In the genomic region with DNA sequence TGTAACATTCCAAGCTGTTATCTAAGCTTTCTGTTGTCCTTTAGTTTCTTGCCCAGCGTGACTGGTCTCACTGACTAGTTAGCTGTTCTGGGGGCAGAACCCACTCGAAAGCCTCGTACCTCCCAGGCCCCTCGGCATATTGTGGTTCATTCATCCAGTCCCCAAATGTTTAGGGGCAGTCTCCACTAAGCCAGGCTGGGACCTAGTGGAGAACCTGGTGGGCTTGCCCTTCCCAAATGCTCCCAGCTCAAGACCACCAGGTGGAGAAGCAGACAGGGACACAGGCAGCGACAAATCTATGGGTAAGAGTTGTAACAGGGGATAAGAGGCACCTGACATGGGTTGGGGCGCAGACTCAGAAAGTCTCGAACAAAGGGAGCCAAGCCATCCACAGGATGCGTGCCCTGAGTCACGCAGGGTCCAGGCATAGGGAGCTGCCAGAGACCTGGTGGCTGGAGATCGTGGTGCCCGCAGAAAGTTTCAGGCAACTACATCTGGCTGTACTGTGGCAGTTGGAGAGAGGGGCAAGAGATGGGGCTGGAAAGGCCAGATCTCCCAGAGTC, we compare ENCODE assay signal across 8 cellular contexts. TPM values are rescaled to one million over a fixed set of nuclear protein-coding genes. Genes with fewer than 3 reads are reported as not detected.
DNase-seq lines count a peak whose midpoint lies in the region; ATAC-seq and TF ChIP-seq lines count a peak whose summit lies in the region.

No MANE protein-coding gene starts in this region.

- no peaks in the 10 kb centered on the region for H3K27me3 ChIP-seq in GM23248 (replicated peaks; ENCODE audit: insufficient read depth)
- H3K27me3 ChIP-seq in skeletal muscle satellite cell (ENCODE audit: control insufficient read depth, insufficient read depth, low read length), result no peaks in the 10 kb centered on the region

- H3K4me2 ChIP-seq in GM23248 (ENCODE audit: unreplicated experiment), result peak overlapping the region; percentile 84
- peak overlapping the region; percentile 100 for H3K4me2 ChIP-seq in skeletal muscle satellite cell (ENCODE audit: low read length)

- H3K36me3 ChIP-seq in GM23248 (ENCODE audit: low read depth) (no peaks in the 10 kb centered on the region), skeletal muscle satellite cell (ENCODE audit: insufficient read depth, low read length) (no peaks in the 10 kb centered on the region)

- H3K27ac ChIP-seq in GM23248, result peak overlapping the region; percentile 92

- peaks cover 35% of the 10 kb centered on the region for H3K79me2 ChIP-seq in GM23248 (ENCODE audit: insufficient read depth)

- peaks cover 13% of the 10 kb centered on the region for H3F3A ChIP-seq in GM23248 (ENCODE audit: insufficient read depth)

- no peak for ATAC-seq in HG03342 (IDR thresholded peaks at IDR 0.05; ENCODE audit: unreplicated experiment)

- TF ChIP-seq CTCF in WI38 (IDR thresholded peaks at IDR 0.05; ENCODE audit: low read depth, low read length), result no peak
- no peak for TF ChIP-seq CTCF in fibroblast of villous mesenchyme (IDR thresholded peaks at IDR 0.05; ENCODE audit: insufficient read depth, low read depth, low read length)
- no peak for TF ChIP-seq CTCF in GM10248 (IDR thresholded peaks at IDR 0.05; ENCODE audit: control extremely low read depth, extremely low read depth, low read depth, missing control alignments)

- no peaks in the 10 kb centered on the region for H4K20me1 ChIP-seq in GM23248 (ENCODE audit: insufficient read depth)

- CTCF ChIA-PET in GM10248 (lab: Yijun Ruan, JAX), result interaction anchor here (0.8 to 3.9 kb wide), 6 partner anchors 27 to 392 kb away, joined by 3 to 34 read pairs (median 4); no protein-coding TSS in a partner anchor

- H3K9me3 ChIP-seq in GM23248 (ENCODE audit: low read depth) (no peaks in the 10 kb centered on the region), skeletal muscle satellite cell (replicated peaks; ENCODE audit: low read length) (no peaks in the 10 kb centered on the region)

- H3K4me1 ChIP-seq in GM23248 (ENCODE audit: insufficient read depth) (peaks cover 26% of the 10 kb centered on the region), skeletal muscle satellite cell (ENCODE audit: control insufficient read depth, insufficient read depth, low read length) (peaks cover 39% of the 10 kb centered on the region)

- peak overlapping the region; percentile 97 for H2AFZ ChIP-seq in GM23248

- peak overlapping the region; percentile 80 for H3K4me3 ChIP-seq in GM23248
- peak overlapping the region; percentile 61 for H3K4me3 ChIP-seq in WI38 (ENCODE audit: low read depth, low read length)
- H3K4me3 ChIP-seq in fibroblast of villous mesenchyme (ENCODE audit: low read depth, low read length), result peak overlapping the region; percentile 55
- H3K4me3 ChIP-seq in skeletal muscle satellite cell (ENCODE audit: low read length), result peak overlapping the region; percentile 89

- POLR2A ChIA-PET in GM10248 (lab: Yijun Ruan, JAX), result interaction anchor here (0.9 to 3.2 kb wide), 4 partner anchors 9 to 14 kb away, joined by 3 to 14 read pairs (median 4); no protein-coding TSS in a partner anchor

- H3K9ac ChIP-seq in GM23248 (peak overlapping the region; percentile 90), skeletal muscle satellite cell (ENCODE audit: low read depth, low read length) (peak overlapping the region; percentile 83)

- in situ Hi-C loops in GM23248 (cut with MboI), result no loop called here

- WGBS in GM23248 (ENCODE audit: low coverage in 1 of 2, low lambda C conversion rate in 2 of 2, missing lambda C conversion rate in 2 of 2), 2 experiments, result 58% methylated on average over 11 of the region's 11 CpGs

- no peak for DNase-seq in GM23248
- DNase-seq in fibroblast of villous mesenchyme (ENCODE audit: low read depth), result no peak
- no peak for DNase-seq in middle frontal gyrus (ENCODE audit: extremely low spot score, low spot score)
- DNase-seq in GM10248 (ENCODE audit: extremely low spot score), result no peak
- no peak for DNase-seq in SW 1271 (lab: John Stamatoyannopoulos, UW)

- no peaks in the 10 kb centered on the region for H3K9me2 ChIP-seq in GM23248 (ENCODE audit: insufficient read depth)

RNA-seq across cellular contexts. Expression of a gene that starts 0.9 kb away (rescaled TPM):
- 6.1 and 29.6 TPM in 2 replicates for total RNA-seq in GM23248 (2014; rRNA removed; shearing (Covaris generic))
- 8.9 and 9.3 TPM in 2 replicates for polyA plus RNA-seq in GM23248 (2016; fragmentation: Nextera tagmentation; extraction: Ambion mirVana)
- 15.5 and 16.4 TPM in 2 replicates for total RNA-seq in fibroblast of villous mesenchyme
- 6.3 and 6.6 TPM in 2 replicates for total RNA-seq in skeletal muscle satellite cell (2012; rRNA removed)

RNA-seq across cellular contexts. Expression of a gene that starts 44.0 kb away (rescaled TPM):
- 27.0 and 33.3 TPM in 2 replicates for total RNA-seq in GM23248 (2014; rRNA removed; shearing (Covaris generic))
- polyA plus RNA-seq in GM23248 (2016; fragmentation: Nextera tagmentation; extraction: Ambion mirVana), result 62.8 and 66.5 TPM in 2 replicates
- 11.2 and 11.9 TPM in 2 replicates for total RNA-seq in fibroblast of villous mesenchyme
- 13.7 and 16.6 TPM in 2 replicates for total RNA-seq in skeletal muscle satellite cell (2012; rRNA removed)

RNA-seq across cellular contexts. Expression of a gene that starts 51.1 kb away (rescaled TPM):
- total RNA-seq in GM23248 (2014; rRNA removed; shearing (Covaris generic)), result 5.5 and 16.6 TPM in 2 replicates
- polyA plus RNA-seq in GM23248 (2016; fragmentation: Nextera tagmentation; extraction: Ambion mirVana), result 8.8 and 9.4 TPM in 2 replicates
- 2.6 and 3.5 TPM in 2 replicates for total RNA-seq in fibroblast of villous mesenchyme
- 7.2 and 9.6 TPM in 2 replicates for total RNA-seq in skeletal muscle satellite cell (2012; rRNA removed)
